8 cellular contexts compared by ENCODE assay signal in the genomic region with DNA sequence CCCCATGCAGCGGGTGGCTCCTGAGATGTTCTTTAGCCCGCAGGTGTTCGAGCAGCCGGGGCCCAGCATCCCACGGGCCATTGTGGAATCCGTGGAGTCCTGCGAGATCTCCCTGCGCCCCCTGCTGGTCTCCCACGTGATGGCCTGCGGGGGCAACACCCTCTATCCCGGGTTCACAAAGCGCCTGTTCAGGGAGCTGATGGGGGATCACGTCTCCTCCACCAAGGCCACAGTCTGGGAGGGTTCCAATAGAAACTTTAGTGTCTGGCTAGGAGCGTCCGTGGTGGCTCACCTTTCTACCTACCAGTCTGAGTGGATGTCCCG.
DNase-seq lines count a peak whose midpoint lies in the region; ATAC-seq and TF ChIP-seq lines count a peak whose summit lies in the region.

No MANE protein-coding gene starts in this region.

- 43% methylated on average over 16 of the region's 16 CpGs for WGBS in smooth muscle cell (ENCODE audit: low lambda C conversion rate)

- H3K4me1 ChIP-seq in cardiac muscle cell (ENCODE audit: low read depth) (no peaks in the 10 kb centered on the region), smooth muscle cell (ENCODE audit: low read depth) (no peaks in the 10 kb centered on the region)
- no peaks in the 10 kb centered on the region for H3K4me1 ChIP-seq in effector memory CD4-positive, alpha-beta T cell (ENCODE audit: control insufficient read depth, insufficient read depth, low read length, poor library complexity, severe bottlenecking)

- no peak overlapping the region for H3K9ac ChIP-seq in SU-DHL-6 (ENCODE audit: low read length)
- H3K9ac ChIP-seq in smooth muscle cell (ENCODE audit: low read depth): no peak overlapping the region

- TF ChIP-seq CTCF in GM12875 (IDR thresholded peaks at IDR 0.05; ENCODE audit: borderline replicate concordance, insufficient read depth, low read depth, low read length) (peak; percentile 70), SU-DHL-6 (IDR thresholded peaks at IDR 0.05; ENCODE audit: insufficient read depth, low read length, poor library complexity, severe bottlenecking) (peak; percentile 62), cardiac muscle cell (IDR thresholded peaks at IDR 0.05; ENCODE audit: low read depth, low read length) (peak; percentile 85), smooth muscle cell (IDR thresholded peaks at IDR 0.05; ENCODE audit: borderline replicate concordance, insufficient read depth, poor library complexity, severe bottlenecking) (peak; percentile 65)

- no peaks in the 10 kb centered on the region for H3K9me2 ChIP-seq in SU-DHL-6 (replicated peaks; ENCODE audit: insufficient read depth, low read length)

- H3K36me3 ChIP-seq in SU-DHL-6 (ENCODE audit: low read length) (no peaks in the 10 kb centered on the region), cardiac muscle cell (no peaks in the 10 kb centered on the region), smooth muscle cell (ENCODE audit: low read depth) (no peaks in the 10 kb centered on the region)
- no peaks in the 10 kb centered on the region for H3K36me3 ChIP-seq in effector memory CD4-positive, alpha-beta T cell (ENCODE audit: control insufficient read depth, insufficient read depth, low read length)

- H3F3A ChIP-seq in SU-DHL-6 (ENCODE audit: insufficient read depth) (no peaks in the 10 kb centered on the region), smooth muscle cell (ENCODE audit: low read depth) (no peaks in the 10 kb centered on the region)

- H2AFZ ChIP-seq in SU-DHL-6 (ENCODE audit: low read depth, low read length, severe bottlenecking) (no peak overlapping the region), smooth muscle cell (ENCODE audit: low read depth) (no peak overlapping the region)

- ATAC-seq in HG03139 (IDR thresholded peaks at IDR 0.05; ENCODE audit: unreplicated experiment): no peak
- no peak for ATAC-seq in GM19035 (IDR thresholded peaks at IDR 0.05; ENCODE audit: unreplicated experiment)

- H4K20me1 ChIP-seq in SU-DHL-6 (ENCODE audit: low read depth, low read length) (no peaks in the 10 kb centered on the region), smooth muscle cell (ENCODE audit: low read depth) (no peaks in the 10 kb centered on the region)

- H3K4me3 ChIP-seq in GM12875 (ENCODE audit: low read depth, low read length): no peak overlapping the region
- H3K4me3 ChIP-seq in SU-DHL-6 (ENCODE audit: insufficient read depth, low read length, poor library complexity, severe bottlenecking): no peak overlapping the region
- H3K4me3 ChIP-seq in cardiac muscle cell: no peak overlapping the region
- no peak overlapping the region for H3K4me3 ChIP-seq in smooth muscle cell
- no peak overlapping the region for H3K4me3 ChIP-seq in effector memory CD4-positive, alpha-beta T cell (ENCODE audit: insufficient read depth, low read depth, low read length, poor library complexity, severe bottlenecking)

- DNase-seq in 8988T (peak; percentile 63), cardiac muscle cell (ENCODE audit: low read depth in 1 of 2, low spot score in 1 of 2) (peak; percentile 48 to 60), smooth muscle cell (lab: John Stamatoyannopoulos, UW; ENCODE audit: unreplicated experiment) (no peak)
- DNase-seq in effector memory CD4-positive, alpha-beta T cell: no peak

- H3K79me2 ChIP-seq in SU-DHL-6 (ENCODE audit: insufficient read depth, low read length): no peaks in the 10 kb centered on the region
- H3K79me2 ChIP-seq in smooth muscle cell (ENCODE audit: low read depth): no peaks in the 10 kb centered on the region

- H3K4me2 ChIP-seq in SU-DHL-6 (ENCODE audit: low read depth, low read length, poor library complexity, severe bottlenecking) (no peak overlapping the region), smooth muscle cell (no peak overlapping the region)

- H3K27me3 ChIP-seq in SU-DHL-6 (ENCODE audit: low read length) (no peaks in the 10 kb centered on the region), cardiac muscle cell (no peaks in the 10 kb centered on the region), smooth muscle cell (ENCODE audit: low read depth) (peaks cover 33% of the 10 kb centered on the region)
- no peaks in the 10 kb centered on the region for H3K27me3 ChIP-seq in effector memory CD4-positive, alpha-beta T cell (replicated peaks; ENCODE audit: control insufficient read depth, insufficient read depth, low read length, poor library complexity, severe bottlenecking)

- H3K27ac ChIP-seq in SU-DHL-6 (ENCODE audit: low read depth, low read length) (no peak overlapping the region), cardiac muscle cell (no peak overlapping the region), smooth muscle cell (ENCODE audit: low read depth) (no peak overlapping the region)
- H3K27ac ChIP-seq in effector memory CD4-positive, alpha-beta T cell (ENCODE audit: insufficient read depth, low read length, poor library complexity, severe bottlenecking): no peak overlapping the region

- H3K9me3 ChIP-seq in SU-DHL-6 (ENCODE audit: insufficient read depth, low read length): no peaks in the 10 kb centered on the region
- no peaks in the 10 kb centered on the region for H3K9me3 ChIP-seq in cardiac muscle cell (ENCODE audit: low read depth)
- H3K9me3 ChIP-seq in smooth muscle cell (replicated peaks; ENCODE audit: low read depth): no peaks in the 10 kb centered on the region
- H3K9me3 ChIP-seq in effector memory CD4-positive, alpha-beta T cell (ENCODE audit: control insufficient read depth, low read length): no peaks in the 10 kb centered on the region

Comparison
In these comparisons a context has a peak if more than half of its experiments do, and no peak if none do; other contexts are left out.
1. DNase-seq: peak in 8988T (single experiment) and cardiac muscle cell (2 of 2); none in smooth muscle cell (single experiment) and effector memory CD4-positive, alpha-beta T cell (0 of 3).
2. Peak in every context shown above with its lines, with median percentiles within 50 percentile points of each other: CTCF ChIP-seq.